ENCODE assay signal across 17 cellular contexts in genomic region chr5:32126691-32127090, GRCh38.
"Had no signal": no experiment of that assay in that cellular context is flagged by ENCODE, and none has a peak within 500 bp of the region (broad histone marks: within the 10 kb centered on the region; RNA-seq: fewer than 3 reads in every experiment).

No MANE protein-coding gene starts in this region.

- ATAC-seq: activated T-helper 17 cell treated with anti-CD3 and anti-CD28 coated beads, Interleukin-2, amount 50 U/mL, for 72 hours; gastroesophageal sphincter; T-helper 17 cell had no signal

- DNase-seq: activated B cell treated with CpG ODN at 0.5 μM for 24 hours; activated CD8-positive, alpha-beta memory T cell treated with anti-CD3 and anti-CD28 coated beads for 24 hours; activated naive CD4-positive, alpha-beta T cell treated with Interleukin-2 at 50 U/mL for 16 hours; adrenal gland; effector CD4-positive, alpha-beta T cell; heart right ventricle; mesenchymal stem cell; nucleus accumbens; SJCRH30; small intestine; stimulated activated CD4-positive, alpha-beta T cell treated with anti-CD3 and anti-CD28 coated beads, Interleukin-4, amount 100 ng/mL, for 4 hours; stimulated activated CD8-positive, alpha-beta memory T cell treated with anti-CD3 and anti-CD28 coated beads, Interleukin-4, amount 100 ng/mL, for 48 hours; stimulated activated naive CD4-positive, alpha-beta T cell treated with Interleukin-2 at 50 U/mL for 16 hours; T-helper 17 cell; upper lobe of left lung had no signal
